ENCODE assay signal across 9 cellular contexts in genomic region chr14:72291908-72292688, GRCh38.
DNase-seq lines count a peak whose midpoint lies in the region; ATAC-seq, FAIRE-seq and TF ChIP-seq lines count a peak whose summit lies in the region.
"Had no signal": no experiment of that assay in that cellular context is flagged by ENCODE, and none has a peak within 500 bp of the region (broad histone marks: within the 10 kb centered on the region; RNA-seq: fewer than 3 reads in every experiment).

No MANE protein-coding gene starts in this region.

- no peaks in the 10 kb centered on the region for H3F3A ChIP-seq in GM23338 (replicated peaks; ENCODE audit: low read depth)

- TF ChIP-seq CTCF in GM23338 (conservative IDR thresholded peaks at IDR 0.05; ENCODE audit: low read depth in 2 of 2) (peak; percentile 69 to 91), epithelial cell of esophagus (IDR thresholded peaks at IDR 0.05; ENCODE audit: insufficient read depth, low read depth, low read length, missing control alignments) (peak; percentile 21)

- H4K20me1 ChIP-seq in GM23338 (replicated peaks; ENCODE audit: insufficient read depth) = no peaks in the 10 kb centered on the region
- H4K20me1 ChIP-seq: BLaER1 had no signal

- H3K27me3 Mint-ChIP-seq in GM23338 (ENCODE audit: insufficient read depth, low read depth, poor library complexity) (peaks cover 3% of the 10 kb centered on the region), T-helper 17 cell (peaks cover 25% of the 10 kb centered on the region)

- H3K27ac ChIP-seq in GM23338 (ENCODE audit: low read depth) = no peak overlapping the region
- H3K27ac ChIP-seq: BLaER1 had no signal

- H3K36me3 ChIP-seq in GM23338 (ENCODE audit: insufficient read depth) = no peaks in the 10 kb centered on the region
- H3K36me3 ChIP-seq: BLaER1 had no signal

- no peak overlapping the region for H3K4me3 ChIP-seq in GM23338
- no peak overlapping the region for H3K4me3 ChIP-seq in epithelial cell of esophagus (ENCODE audit: low read length)
- H3K4me3 ChIP-seq: BLaER1 had no signal

- no peaks in the 10 kb centered on the region for H3K4me1 ChIP-seq in GM23338 (ENCODE audit: insufficient read depth)

- no peak for FAIRE-seq in RCC 7860 (lab: Jason Lieb, UNC)

- peak; percentile 62 for DNase-seq in DMS79 treated with DMSO at 0.1 percent for 48 hours (lab: John Stamatoyannopoulos, UW)
- DNase-seq in DMS79 (lab: John Stamatoyannopoulos, UW) = no peak
- peak; percentile 79 for DNase-seq in GM23338 (ENCODE audit: low spot score)
- DNase-seq in RCC 7860 (ENCODE audit: low spot score) = peak; percentile 10
- DNase-seq in epithelial cell of esophagus (ENCODE audit: low read depth) = peak; percentile 49
- DNase-seq in middle frontal gyrus (ENCODE audit: extremely low spot score, low spot score) = peak; percentile 50
- no peak for DNase-seq in T-helper 17 cell
- no peak for DNase-seq in stimulated activated CD8-positive, alpha-beta memory T cell treated with anti-CD3 and anti-CD28 coated beads, Interleukin-4, amount 100 ng/mL, for 48 hours

- peak; percentile 89 for ATAC-seq in GM23338
- ATAC-seq in T-helper 17 cell = no peak

- H3K27me3 ChIP-seq in GM23338 (ENCODE audit: insufficient read depth) = no peaks in the 10 kb centered on the region
- H3K27me3 ChIP-seq: BLaER1 had no signal

- H3K4me3 Mint-ChIP-seq in GM23338 = no peak overlapping the region
- H3K4me3 Mint-ChIP-seq in T-helper 17 cell = no peak overlapping the region

- H3K27ac Mint-ChIP-seq in GM23338 (no peak overlapping the region), T-helper 17 cell (no peak overlapping the region)

- H2AFZ ChIP-seq in GM23338 = no peak overlapping the region

- no peaks in the 10 kb centered on the region for H3K79me2 ChIP-seq in GM23338 (replicated peaks; ENCODE audit: insufficient read depth)

- 0 out of 2 replicates have a peak, but pooled peaks cover 9% of the 10 kb centered on the region for H3K9me2 ChIP-seq in GM23338 (ENCODE audit: insufficient read depth)

- no peaks in the 10 kb centered on the region for H3K9me3 ChIP-seq in T-helper 17 cell (ENCODE audit: control insufficient read depth, low read length, poor library complexity, severe bottlenecking)
- H3K9me3 ChIP-seq: BLaER1 had no signal

- H3K4me2 ChIP-seq in GM23338 = no peak overlapping the region
- H3K4me2 ChIP-seq: BLaER1 had no signal

- no peaks in the 10 kb centered on the region; the same call in 2 of the 3 replicates for H3K4me1 Mint-ChIP-seq in GM23338
- H3K4me1 Mint-ChIP-seq in T-helper 17 cell = peaks cover 2% of the 10 kb centered on the region

- H3K9me3 Mint-ChIP-seq in GM23338 = peaks cover 17% of the 10 kb centered on the region; the same call in 2 of the 3 replicates

- H3K36me3 Mint-ChIP-seq in GM23338 (ENCODE audit: low read depth) (peaks cover 2% of the 10 kb centered on the region; the same call in 2 of the 3 replicates), T-helper 17 cell (ENCODE audit: low read depth) (no peaks in the 10 kb centered on the region)

TF ChIP-seq in GM23338, 12 proteins besides CTCF, POLR2A, EP300 and RAD21 (continues in another document):
- TF ChIP-seq STAT1 (IDR thresholded peaks at IDR 0.05; ENCODE audit: unreplicated experiment) (no peak), POLR2AphosphoS5 (IDR thresholded peaks at IDR 0.05; ENCODE audit: low read depth) (no peak), REST (IDR thresholded peaks at IDR 0.05; ENCODE audit: unreplicated experiment) (no peak), ETS1 (IDR thresholded peaks at IDR 0.05) (no peak), ZNF331 (CRISPR knock-in tag; IDR thresholded peaks at IDR 0.05; ENCODE audit: low read depth) (no peak), NANOG (IDR thresholded peaks at IDR 0.05; ENCODE audit: borderline replicate concordance) (no peak), ZNF462 (CRISPR knock-in tag; IDR thresholded peaks at IDR 0.05) (no peak)

Comparison
In these comparisons a context has a peak if more than half of its experiments do, and no peak if none do; other contexts are left out.
1. DNase-seq: peak in DMS79 treated with DMSO at 0.1 percent for 48 hours (single experiment), GM23338 (single experiment), RCC 7860 (single experiment), epithelial cell of esophagus (single experiment) and middle frontal gyrus (single experiment); none in DMS79 (single experiment), T-helper 17 cell (0 of 3) and stimulated activated CD8-positive, alpha-beta memory T cell treated with anti-CD3 and anti-CD28 coated beads, Interleukin-4, amount 100 ng/mL, for 48 hours (single experiment).